ENCODE assay signal across 32 cellular contexts in genomic region chr12:5582541-5582940, GRCh38.
"Had no signal": no experiment of that assay in that cellular context is flagged by ENCODE, and none has a peak within 500 bp of the region (broad histone marks: within the 10 kb centered on the region; RNA-seq: fewer than 3 reads in every experiment).

No MANE protein-coding gene starts in this region.

- H3K27me3 ChIP-seq: adrenal gland, Peyer's patch had no signal

- H3K9ac ChIP-seq: KMS-11 had no signal

- H3K4me1 ChIP-seq: adrenal gland had no signal

- ATAC-seq: activated CD8-positive, alpha-beta memory T cell treated with anti-CD3 and anti-CD28 coated beads, Interleukin-2, amount 10 ng/mL, durations not matched to agents 7 days and 5 days; PC-3; SK-N-SH treated with all-trans-retinoic acid at 6 μM for 48 hours; T-cell; T-helper 17 cell had no signal

- H3K9me3 ChIP-seq: adrenal gland, Peyer's patch had no signal

- H3K27ac ChIP-seq: adrenal gland, KMS-11, Peyer's patch, VCaP had no signal

- H3K4me3 ChIP-seq: adrenal gland, Peyer's patch had no signal

- H3K4me2 ChIP-seq: KMS-11 had no signal

- H3K36me3 ChIP-seq: adrenal gland, Peyer's patch had no signal

- DNase-seq: activated B cell treated with CpG ODN at 0.5 μM for 24 hours; activated CD4-positive, alpha-beta memory T cell treated with anti-CD3 and anti-CD28 coated beads for 36 hours; activated CD4-positive, alpha-beta T cell treated with anti-CD3 and anti-CD28 coated beads for 4 hours; activated CD4-positive, alpha-beta T cell treated with anti-CD3 and anti-CD28 coated beads, Interleukin-2, amount 50 U/mL, for 1 hour; activated CD4-positive, CD25-positive, alpha-beta regulatory T cell treated with anti-CD3 and anti-CD28 coated beads, Interleukin-2, amount 50 U/mL, for 72 hours; activated CD8-positive, alpha-beta memory T cell treated with anti-CD3 and anti-CD28 coated beads for 24 hours; activated CD8-positive, alpha-beta memory T cell treated with anti-CD3 and anti-CD28 coated beads, Interleukin-2, amount 10 ng/mL, durations not matched to agents 7 days and 5 days; activated CD8-positive, alpha-beta memory T cell treated with anti-CD3 and anti-CD28 coated beads, Interleukin-2, amount 50 U/mL, for 48 hours; activated effector memory CD4-positive, alpha-beta T cell treated with Interleukin-2 at 50 U/mL for 16 hours; activated naive CD4-positive, alpha-beta T cell; activated naive CD8-positive, alpha-beta T cell treated with anti-CD3 and anti-CD28 coated beads, Interleukin-2, amount 10 ng/mL, durations not matched to agents 7 days and 5 days; activated T-cell treated with anti-CD3 and anti-CD28 coated beads, Interleukin-2, amount 50 U/mL, for 48 hours; adrenal gland; central memory CD4-positive, alpha-beta T cell; MM.1S; MV-4-11; NCI-H1092; NCI-H1436 treated with DMSO at 0.1 percent for 48 hours; NCI-H1694 treated with DMSO at 0.1 percent for 48 hours; NCI-H2029; NCI-H345; NCI-H524 treated with DMSO at 0.1 percent for 48 hours; NK-92 treated with Interleukin-12 subunit alpha and Interleukin-12 subunit beta, amount 100 ng/mL, for 24 hours; PC-3; Peyer's patch; RPMI8226; SIG-M5; T-cell; T-helper 17 cell had no signal
